ENCODE assay signal across 1 cellular context in genomic region chr10:22617516-22617915, GRCh38.
TF ChIP-seq lines count a peak whose summit lies in the region.

No MANE protein-coding gene starts in this region.

TF ChIP-seq in GM23338, 12 proteins besides CTCF, POLR2A, EP300 and RAD21 (continued from another document):
- TF ChIP-seq ZNF462 (CRISPR knock-in tag; IDR thresholded peaks at IDR 0.05) (no peak), JUNB (IDR thresholded peaks at IDR 0.05; ENCODE audit: unreplicated experiment) (no peak), NANOG (IDR thresholded peaks at IDR 0.05; ENCODE audit: borderline replicate concordance) (no peak), EZH2phosphoT487 (IDR thresholded peaks at IDR 0.05; ENCODE audit: unreplicated experiment) (no peak), REST (IDR thresholded peaks at IDR 0.05; ENCODE audit: unreplicated experiment) (no peak), ETS1 (IDR thresholded peaks at IDR 0.05) (no peak)
TF ChIP-seq in GM23338: peak in this region for 0.
